9 cellular contexts compared by ENCODE assay signal in genomic region chr9:136525841-136526499, GRCh38. TPM values are rescaled to one million over a fixed set of nuclear protein-coding genes. Genes with fewer than 3 reads are reported as not detected.
A peak's percentile ranks its signal among the peaks of the same experiment; 100 is the strongest.
DNase-seq lines count a peak whose midpoint lies in the region; TF ChIP-seq lines count a peak whose summit lies in the region.
"Had no signal": no experiment of that assay in that cellular context is flagged by ENCODE, and none has a peak within 500 bp of the region (broad histone marks: within the 10 kb centered on the region; RNA-seq: fewer than 3 reads in every experiment).

No MANE protein-coding gene starts in this region.

- H3K9ac ChIP-seq in mesendoderm (ENCODE audit: low read length), result no peak overlapping the region

- POLR2A ChIA-PET in OCI-LY7 (lab: Charles Lee), result no interaction called here

- WGBS in mesendoderm (ENCODE audit: extremely low coverage, insufficient coverage, low lambda C conversion rate), result no CpG with 5 or more reads among the region's 30 CpGs
- WGBS in thymus, result 91% methylated on average over 30 of the region's 30 CpGs

- no peaks in the 10 kb centered on the region for H3K9me3 ChIP-seq in thymus (ENCODE audit: control insufficient read depth)
- H3K9me3 ChIP-seq in OCI-LY7 (ENCODE audit: low read length), result no peaks in the 10 kb centered on the region

- no peaks in the 10 kb centered on the region; the same call in 1 of the 2 replicates for H4K20me1 ChIP-seq in OCI-LY7 (ENCODE audit: insufficient read depth, low read length)

- H2AFZ ChIP-seq in OCI-LY7 (ENCODE audit: low read length), result no peak overlapping the region

- H2BK5ac ChIP-seq in mesendoderm (ENCODE audit: low read length), result no peak overlapping the region

- H4K5ac ChIP-seq in mesendoderm (ENCODE audit: low read length), result no peak overlapping the region

- H3K79me2 ChIP-seq in mesendoderm (ENCODE audit: control insufficient read depth, insufficient read depth, low read length) (peaks cover 15% of the 10 kb centered on the region), OCI-LY7 (ENCODE audit: insufficient read depth, low read depth, low read length) (no peaks in the 10 kb centered on the region)

- H3K56ac ChIP-seq in mesendoderm (ENCODE audit: low read length), result no peak overlapping the region

- no peak for TF ChIP-seq CTCF in OCI-LY7 (conservative IDR thresholded peaks at IDR 0.05; ENCODE audit: low read length)

- BruUV-seq in OCI-LY7 (replicated peaks; lab: Mats Ljungman, UMichigan), result no TSS peak

- CTCF ChIA-PET in OCI-LY7 (lab: Charles Lee; ENCODE audit: unreplicated experiment), result no interaction called here

- no peaks in the 10 kb centered on the region for H3K9me2 ChIP-seq in OCI-LY7 (ENCODE audit: insufficient read depth, low read length)

- no peak overlapping the region for H4K8ac ChIP-seq in mesendoderm (ENCODE audit: low read depth, low read length)

- H3K23ac ChIP-seq in mesendoderm (ENCODE audit: low read length), result no peak overlapping the region

- no peak overlapping the region for H3K18ac ChIP-seq in mesendoderm (ENCODE audit: low read length)

- H3K27me3 ChIP-seq in mesendoderm (ENCODE audit: insufficient read depth, low read length, poor library complexity), result no peaks in the 10 kb centered on the region
- H3K27me3 ChIP-seq in thymus (ENCODE audit: control insufficient read depth, insufficient read depth), result no peaks in the 10 kb centered on the region

- H3K36me3 ChIP-seq in mesendoderm (ENCODE audit: control insufficient read depth, insufficient read depth, low read length), result no peaks in the 10 kb centered on the region
- H3K36me3 ChIP-seq in thymus (ENCODE audit: control insufficient read depth, insufficient read depth), result peaks cover 51% of the 10 kb centered on the region
- no peaks in the 10 kb centered on the region for H3K36me3 ChIP-seq in OCI-LY7 (ENCODE audit: insufficient read depth, low read length)

- no peak overlapping the region for H2AK5ac ChIP-seq in mesendoderm (ENCODE audit: low read length)

- H3K79me1 ChIP-seq in mesendoderm (ENCODE audit: low read length), result peaks cover 4% of the 10 kb centered on the region

- H2BK120ac ChIP-seq in mesendoderm (ENCODE audit: low read depth, low read length), result no peak overlapping the region

- intact Hi-C loops in OCI-LY7 (cut with micrococcal nuclease; ENCODE audit: unreplicated experiment), result no loop called here

- H3K27ac ChIP-seq in mesendoderm (ENCODE audit: low read depth, low read length) (peak overlapping the region; percentile 38), thymus (ENCODE audit: low read depth) (peak overlapping the region; percentile 26), OCI-LY7 (ENCODE audit: low read depth, low read length, poor library complexity, severe bottlenecking) (no peak overlapping the region)
- H3K27ac ChIP-seq: 22Rv1 had no signal

- peak; percentile 50 for DNase-seq in DMS153 treated with DMSO at 0.1 percent for 48 hours (lab: John Stamatoyannopoulos, UW; ENCODE audit: unreplicated experiment)
- DNase-seq in DMS153 (lab: John Stamatoyannopoulos, UW), result no peak
- DNase-seq in ecto neural progenitor cell (ENCODE audit: low spot score), result peak; percentile 71
- DNase-seq in mesendoderm, result no peak
- no peak for DNase-seq in NCI-H2107 treated with DMSO at 0.1 percent for 48 hours (lab: John Stamatoyannopoulos, UW; ENCODE audit: unreplicated experiment)
- no peak for DNase-seq in kidney tubule cell (ENCODE audit: low spot score)
- no peak for DNase-seq in OCI-LY7 (ENCODE audit: low spot score)

- no peak overlapping the region for H3K4ac ChIP-seq in mesendoderm (ENCODE audit: low read depth, low read length)

- H3K4me2 ChIP-seq in mesendoderm (ENCODE audit: low read length) (no peak overlapping the region), OCI-LY7 (ENCODE audit: low read length) (no peak overlapping the region)

- peaks cover 2% of the 10 kb centered on the region for H3K4me1 ChIP-seq in mesendoderm (ENCODE audit: control insufficient read depth, low read depth, low read length)
- peaks cover 26% of the 10 kb centered on the region for H3K4me1 ChIP-seq in thymus (ENCODE audit: control insufficient read depth, insufficient read depth, low read length)
- peaks cover 16% of the 10 kb centered on the region for H3K4me1 ChIP-seq in OCI-LY7 (ENCODE audit: insufficient read depth, low read length, poor library complexity, severe bottlenecking)

- no peak overlapping the region for H2BK15ac ChIP-seq in mesendoderm (replicated peaks; ENCODE audit: low read depth)

- H3K4me3 ChIP-seq in mesendoderm (ENCODE audit: low read length) (no peak overlapping the region), thymus (ENCODE audit: low read length) (no peak overlapping the region), OCI-LY7 (ENCODE audit: low read depth, low read length, poor library complexity, severe bottlenecking) (no peak overlapping the region)

RNA-seq across cellular contexts. Expression of gene NOTCH1, which starts 19.9 kb away (rescaled TPM):
- polyA plus RNA-seq in mesendoderm (2013, experiment 1 of 2), result 14.3 TPM
- 14.2 TPM for polyA plus RNA-seq in mesendoderm (2013, experiment 2 of 2)
- polyA plus RNA-seq in thymus, result 15.9 TPM
- 9.3 and 17.6 TPM in 2 replicates for total RNA-seq in OCI-LY7 (2014; rRNA removed; shearing (Covaris generic))
- total RNA-seq in OCI-LY7 (2022), result 15.5 and 17.9 TPM in 2 replicates

RNA-seq across cellular contexts. Expression of gene SEC16A, which starts 43.1 kb away (rescaled TPM):
- polyA plus RNA-seq in mesendoderm (2013, experiment 1 of 2), result 23.8 TPM
- 22.3 TPM for polyA plus RNA-seq in mesendoderm (2013, experiment 2 of 2)
- 89.7 TPM for polyA plus RNA-seq in thymus
- total RNA-seq in OCI-LY7 (2014; rRNA removed; shearing (Covaris generic)), result 15.5 and 23.7 TPM in 2 replicates
- total RNA-seq in OCI-LY7 (2022), result 52.0 and 60.1 TPM in 2 replicates

Comparison
In these comparisons a context has a peak if more than half of its experiments do, and no peak if none do; other contexts are left out.
1. DNase-seq: peak in DMS153 treated with DMSO at 0.1 percent for 48 hours (single experiment) and ecto neural progenitor cell (single experiment); none in DMS153 (single experiment), mesendoderm (single experiment), NCI-H2107 treated with DMSO at 0.1 percent for 48 hours (single experiment), kidney tubule cell (single experiment) and OCI-LY7 (single experiment).